In genomic region chr19:19386373-19386869, GRCh38 we compare ENCODE assay signal across 1 cellular context.
TF ChIP-seq lines count a peak whose summit lies in the region.

No MANE protein-coding gene starts in this region.

TF ChIP-seq in HepG2, 621 proteins besides CTCF, POLR2A, EP300 and RAD21 (continued from another document):
- no peak for TF ChIP-seq RNF219 (CRISPR knock-in tag; IDR thresholded peaks at IDR 0.05)
- 0 out of 2 replicates have a peak, but pooled peaks have one; percentile 5 for TF ChIP-seq SMAD1 (CRISPR knock-in tag; IDR thresholded peaks at IDR 0.05; ENCODE audit: borderline replicate concordance, low read depth)
- TF ChIP-seq ZNF879 (CRISPR knock-in tag; IDR thresholded peaks at IDR 0.05): no peak
- no peak for TF ChIP-seq KDM4B (CRISPR knock-in tag; IDR thresholded peaks at IDR 0.05)
- no peak for TF ChIP-seq ZFP36L2 (CRISPR knock-in tag; IDR thresholded peaks at IDR 0.05)
- TF ChIP-seq ZNF160 (CRISPR knock-in tag; IDR thresholded peaks at IDR 0.05): no peak
- TF ChIP-seq ZBTB10 (CRISPR knock-in tag; IDR thresholded peaks at IDR 0.05; ENCODE audit: borderline replicate concordance): peak; percentile 88
- no peak for TF ChIP-seq ZNF343 (CRISPR knock-in tag; IDR thresholded peaks at IDR 0.05)
- TF ChIP-seq ZNF121 (CRISPR knock-in tag; IDR thresholded peaks at IDR 0.05): no peak
- TF ChIP-seq HINFP (CRISPR knock-in tag; IDR thresholded peaks at IDR 0.05; ENCODE audit: low read depth): no peak
- no peak for TF ChIP-seq PLRG1 (conservative IDR thresholded peaks at IDR 0.05)
- TF ChIP-seq KDM6A (CRISPR knock-in tag; IDR thresholded peaks at IDR 0.05; ENCODE audit: low read depth): no peak
- no peak for TF ChIP-seq SALL2 (CRISPR knock-in tag; IDR thresholded peaks at IDR 0.05)
- TF ChIP-seq MXD1 (CRISPR knock-in tag; IDR thresholded peaks at IDR 0.05): no peak
- 0 out of 2 replicates have a peak, but pooled peaks have one; percentile 0 for TF ChIP-seq MXD4 (CRISPR knock-in tag; IDR thresholded peaks at IDR 0.05)
- no peak for TF ChIP-seq ZNF513 (CRISPR knock-in tag; conservative IDR thresholded peaks at IDR 0.05)
- no peak for TF ChIP-seq ZNF782 (CRISPR knock-in tag; IDR thresholded peaks at IDR 0.05; ENCODE audit: borderline replicate concordance)
- TF ChIP-seq SSRP1 (CRISPR knock-in tag; IDR thresholded peaks at IDR 0.05): no peak
- TF ChIP-seq RFX3 (CRISPR knock-in tag; IDR thresholded peaks at IDR 0.05): no peak
- TF ChIP-seq ZBTB33 (CRISPR knock-in tag; IDR thresholded peaks at IDR 0.05): no peak
TF ChIP-seq in HepG2: peak in this region for 10.
